ENCODE assay signal across 8 cellular contexts in genomic region chr18:63969965-63970802, GRCh38. TPM values are rescaled to one million over a fixed set of nuclear protein-coding genes. Genes with fewer than 3 reads are reported as not detected.
DNase-seq lines count a peak whose midpoint lies in the region; ATAC-seq and TF ChIP-seq lines count a peak whose summit lies in the region.

Gene SERPINB8 (plus strand): TSS chr18:63970081. CDS start chr18:63978309, 8,228 bp downstream.

- no peaks in the 10 kb centered on the region for H3K27me3 Mint-ChIP-seq in activated T-helper 2 cell treated with anti-CD3 and anti-CD28 coated beads, Interferon-gamma antibody, Interleukin-2, Interleukin-4, amounts not matched to agents 10 μg/mL and 5 μg/mL and 100 μg/mL, durations not matched to agents 14 hours and 24 hours and 36 hours (ENCODE audit: low read depth)
- peaks cover 7 to 16% of the 10 kb centered on the region in 2 donors for H3K27me3 Mint-ChIP-seq in natural killer cell (ENCODE audit: low read depth in 2 of 2)

- TF ChIP-seq RAD21 in Ishikawa (IDR thresholded peaks at IDR 0.05; ENCODE audit: low read depth): no peak

- peak within 1 kb of the TSS; percentile 91 for H3K27ac Mint-ChIP-seq in activated T-helper 2 cell treated with anti-CD3 and anti-CD28 coated beads, Interferon-gamma antibody, Interleukin-2, Interleukin-4, amounts not matched to agents 10 μg/mL and 5 μg/mL and 100 μg/mL, durations not matched to agents 14 hours and 24 hours and 36 hours
- peak within 1 kb of the TSS; percentile 74 to 99 for H3K27ac Mint-ChIP-seq in natural killer cell

- H3K9me3 ChIP-seq in Peyer's patch: no peaks in the 10 kb centered on the region

- no peaks in the 10 kb centered on the region for H3K27me3 ChIP-seq in Peyer's patch

- TF ChIP-seq CTCF in Peyer's patch (IDR thresholded peaks at IDR 0.05) (peak in 1 of 6 experiments; percentile 3), natural killer cell (IDR thresholded peaks at IDR 0.05) (no peak)

- H3K4me1 Mint-ChIP-seq in activated T-helper 2 cell treated with anti-CD3 and anti-CD28 coated beads, Interferon-gamma antibody, Interleukin-2, Interleukin-4, amounts not matched to agents 10 μg/mL and 5 μg/mL and 100 μg/mL, durations not matched to agents 14 hours and 24 hours and 36 hours (ENCODE audit: low read depth): peaks cover 32% of the 10 kb centered on the region
- peaks cover 29 to 40% of the 10 kb centered on the region in 2 donors for H3K4me1 Mint-ChIP-seq in natural killer cell

- H3K36me3 ChIP-seq in Peyer's patch: no peaks in the 10 kb centered on the region

- peak within 1 kb of the TSS; percentile 69 to 85 (median 71) for H3K4me3 ChIP-seq in Peyer's patch

- H3K9me3 Mint-ChIP-seq in activated T-helper 2 cell treated with anti-CD3 and anti-CD28 coated beads, Interferon-gamma antibody, Interleukin-2, Interleukin-4, amounts not matched to agents 10 μg/mL and 5 μg/mL and 100 μg/mL, durations not matched to agents 14 hours and 24 hours and 36 hours: no peaks in the 10 kb centered on the region
- no peaks in the 10 kb centered on the region for H3K9me3 Mint-ChIP-seq in natural killer cell

- peak; percentile 90 to 96 for TF ChIP-seq POLR2A in Peyer's patch (IDR thresholded peaks at IDR 0.05)

- H3K36me3 Mint-ChIP-seq in activated T-helper 2 cell treated with anti-CD3 and anti-CD28 coated beads, Interferon-gamma antibody, Interleukin-2, Interleukin-4, amounts not matched to agents 10 μg/mL and 5 μg/mL and 100 μg/mL, durations not matched to agents 14 hours and 24 hours and 36 hours (ENCODE audit: low read depth): no peaks in the 10 kb centered on the region
- no peaks in the 10 kb centered on the region for H3K36me3 Mint-ChIP-seq in natural killer cell

- peaks cover 0 to 8% (median 2%) of the 10 kb centered on the region in 4 donors for H3K4me1 ChIP-seq in Peyer's patch

- no peak for TF ChIP-seq EP300 in Ishikawa (IDR thresholded peaks at IDR 0.05; ENCODE audit: borderline replicate concordance)

- H3K27ac ChIP-seq in Peyer's patch: peak within 1 kb of the TSS; percentile 90 to 99 (median 96)

- ATAC-seq in GM21576 (IDR thresholded peaks at IDR 0.05; ENCODE audit: unreplicated experiment) (peak; percentile 92), natural killer cell (peak; percentile 82 to 83 (median 83))

- DNase-seq in DMS 273 (lab: John Stamatoyannopoulos, UW; ENCODE audit: unreplicated experiment) (peak; percentile 96), Peyer's patch (peak; percentile 86 to 96 (median 95)), fibroblast of peridontal ligament (ENCODE audit: extremely low read depth) (peak; percentile 94), natural killer cell (peak; percentile 63)
- DNase-seq in activated T-helper 2 cell treated with anti-CD3 and anti-CD28 coated beads, Interferon-gamma antibody, Interleukin-2, Interleukin-4, amounts not matched to agents 10 μg/mL and 5 μg/mL and 100 μg/mL, durations not matched to agents 14 hours and 24 hours and 36 hours (ENCODE audit: low spot score): peak; percentile 71
- DNase-seq in stimulated activated naive CD4-positive, alpha-beta T cell (lab: John Stamatoyannopoulos, UW): peak; percentile 60 to 76 (median 70)

- peak within 1 kb of the TSS; percentile 90 for H3K4me3 Mint-ChIP-seq in activated T-helper 2 cell treated with anti-CD3 and anti-CD28 coated beads, Interferon-gamma antibody, Interleukin-2, Interleukin-4, amounts not matched to agents 10 μg/mL and 5 μg/mL and 100 μg/mL, durations not matched to agents 14 hours and 24 hours and 36 hours (ENCODE audit: low read depth)
- H3K4me3 Mint-ChIP-seq in natural killer cell: peak within 1 kb of the TSS; percentile 96

- intact Hi-C loops in activated T-helper 2 cell treated with anti-CD3 and anti-CD28 coated beads, Interferon-gamma antibody, Interleukin-2, Interleukin-4, amounts not matched to agents 10 μg/mL and 5 μg/mL and 100 μg/mL, durations not matched to agents 14 hours and 24 hours and 36 hours (cut with micrococcal nuclease): loop anchor here (1.0 to 5.0 kb wide), 2 partner anchors 19 to 33 kb away; no protein-coding TSS in a partner anchor
- intact Hi-C loops in natural killer cell (cut with micrococcal nuclease): loop anchor here (10.0 kb wide), 1 partner anchor 145 kb away; no protein-coding TSS in a partner anchor

TF ChIP-seq in Ishikawa, 13 proteins besides CTCF, POLR2A, EP300 and RAD21:
- TF ChIP-seq TAF1 (IDR thresholded peaks at IDR 0.05; ENCODE audit: low read depth) (no peak), YY1 (IDR thresholded peaks at IDR 0.05; ENCODE audit: low read depth) (no peak), ZBTB7A (IDR thresholded peaks at IDR 0.05; ENCODE audit: low read depth) (0 out of 2 replicates have a peak, but pooled peaks have one; percentile 48), NFIC (IDR thresholded peaks at IDR 0.05) (no peak), CEBPB (IDR thresholded peaks at IDR 0.05) (peak; percentile 86), CREB1 (IDR thresholded peaks at IDR 0.05; ENCODE audit: low read depth) (peak; percentile 61), TCF12 (IDR thresholded peaks at IDR 0.05; ENCODE audit: low read depth) (no peak), USF1 (IDR thresholded peaks at IDR 0.05) (no peak), FOXM1 (IDR thresholded peaks at IDR 0.05; ENCODE audit: borderline replicate concordance, low read depth) (no peak), TEAD4 (IDR thresholded peaks at IDR 0.05) (peak; percentile 51; the same call in 1 of the 2 replicates), EGR1 (IDR thresholded peaks at IDR 0.05) (peak; percentile 55; the same call in 1 of the 2 replicates)
- TF ChIP-seq, protein P1, sequence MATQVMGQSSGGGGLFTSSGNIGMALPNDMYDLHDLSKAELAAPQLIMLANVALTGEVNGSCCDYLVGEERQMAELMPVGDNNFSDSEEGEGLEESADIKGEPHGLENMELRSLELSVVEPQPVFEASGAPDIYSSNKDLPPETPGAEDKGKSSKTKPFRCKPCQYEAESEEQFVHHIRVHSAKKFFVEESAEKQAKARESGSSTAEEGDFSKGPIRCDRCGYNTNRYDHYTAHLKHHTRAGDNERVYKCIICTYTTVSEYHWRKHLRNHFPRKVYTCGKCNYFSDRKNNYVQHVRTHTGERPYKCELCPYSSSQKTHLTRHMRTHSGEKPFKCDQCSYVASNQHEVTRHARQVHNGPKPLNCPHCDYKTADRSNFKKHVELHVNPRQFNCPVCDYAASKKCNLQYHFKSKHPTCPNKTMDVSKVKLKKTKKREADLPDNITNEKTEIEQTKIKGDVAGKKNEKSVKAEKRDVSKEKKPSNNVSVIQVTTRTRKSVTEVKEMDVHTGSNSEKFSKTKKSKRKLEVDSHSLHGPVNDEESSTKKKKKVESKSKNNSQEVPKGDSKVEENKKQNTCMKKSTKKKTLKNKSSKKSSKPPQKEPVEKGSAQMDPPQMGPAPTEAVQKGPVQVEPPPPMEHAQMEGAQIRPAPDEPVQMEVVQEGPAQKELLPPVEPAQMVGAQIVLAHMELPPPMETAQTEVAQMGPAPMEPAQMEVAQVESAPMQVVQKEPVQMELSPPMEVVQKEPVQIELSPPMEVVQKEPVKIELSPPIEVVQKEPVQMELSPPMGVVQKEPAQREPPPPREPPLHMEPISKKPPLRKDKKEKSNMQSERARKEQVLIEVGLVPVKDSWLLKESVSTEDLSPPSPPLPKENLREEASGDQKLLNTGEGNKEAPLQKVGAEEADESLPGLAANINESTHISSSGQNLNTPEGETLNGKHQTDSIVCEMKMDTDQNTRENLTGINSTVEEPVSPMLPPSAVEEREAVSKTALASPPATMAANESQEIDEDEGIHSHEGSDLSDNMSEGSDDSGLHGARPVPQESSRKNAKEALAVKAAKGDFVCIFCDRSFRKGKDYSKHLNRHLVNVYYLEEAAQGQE (IDR thresholded peaks at IDR 0.05; ENCODE audit: low read depth): no peak
- TF ChIP-seq, protein P2, sequence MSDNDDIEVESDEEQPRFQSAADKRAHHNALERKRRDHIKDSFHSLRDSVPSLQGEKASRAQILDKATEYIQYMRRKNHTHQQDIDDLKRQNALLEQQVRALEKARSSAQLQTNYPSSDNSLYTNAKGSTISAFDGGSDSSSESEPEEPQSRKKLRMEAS (IDR thresholded peaks at IDR 0.05): no peak

RNA-seq across cellular contexts. Expression of gene SERPINB8, which starts in this region (rescaled TPM):
- total RNA-seq in Peyer's patch (10 to 100 TPM in 3 of 4 donors, 1 to 10 TPM in 1; 6.6 to 20.2 (median 14.0) TPM), natural killer cell (10 to 100 TPM in 2 of 3 donors, 1 to 10 TPM in 1; 4.9 to 12.9 (median 12.8) TPM)
- total RNA-seq in activated T-helper 2 cell treated with anti-CD3 and anti-CD28 coated beads, Interferon-gamma antibody, Interleukin-2, Interleukin-4, amounts not matched to agents 10 μg/mL and 5 μg/mL and 100 μg/mL, durations not matched to agents 14 hours and 24 hours and 36 hours: 19.0 and 21.0 TPM in 2 replicates

Comparison
In these comparisons a context has a peak if more than half of its experiments do, and no peak if none do; other contexts are left out.
1. Peak in every context shown above with its lines: DNase-seq, ATAC-seq, H3K4me3 ChIP-seq and H3K27ac ChIP-seq.